36 cellular contexts compared by ENCODE assay signal in the genomic region with DNA sequence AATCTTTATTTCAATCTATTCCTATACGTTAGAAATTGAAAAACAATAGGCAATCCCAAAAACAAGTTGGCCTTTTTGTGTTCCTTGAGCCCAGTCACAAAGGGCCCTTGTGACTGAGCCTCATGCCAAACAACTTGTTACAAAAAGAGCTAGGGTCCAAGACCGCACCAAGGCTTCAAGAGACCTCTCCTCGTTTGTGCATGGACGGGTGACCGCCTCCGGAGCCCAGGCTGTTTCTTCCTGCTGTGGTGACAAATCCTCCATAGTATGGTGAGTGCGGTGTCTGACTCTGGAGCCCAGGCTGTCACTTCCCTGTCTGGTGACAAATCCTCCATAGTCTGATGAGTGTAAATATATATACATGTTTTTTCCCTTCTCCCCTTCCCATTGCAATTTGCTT.
"Had no signal": no experiment of that assay in that cellular context is flagged by ENCODE, and none has a peak within 500 bp of the region (broad histone marks: within the 10 kb centered on the region; RNA-seq: fewer than 3 reads in every experiment).

No MANE protein-coding gene starts in this region.

- H3K27me3 ChIP-seq: ascending aorta, cardiac muscle cell had no signal

- ATAC-seq: activated CD4-positive, alpha-beta T cell treated with anti-CD3 and anti-CD28 coated beads for 36 hours; activated CD4-positive, CD25-positive, alpha-beta regulatory T cell treated with anti-CD3 and anti-CD28 coated beads, Interleukin-2, amount 50 U/mL, for 24 hours; activated CD8-positive, alpha-beta T cell treated with anti-CD3 and anti-CD28 coated beads, Interleukin-2, amount 10 ng/mL, durations not matched to agents 7 days and 5 days; activated naive CD8-positive, alpha-beta T cell treated with anti-CD3 and anti-CD28 coated beads, Interleukin-2, amount 50 U/mL, for 24 hours; WTC11 had no signal

- H3K4me1 Mint-ChIP-seq: activated CD4-positive, alpha-beta memory T cell treated with anti-CD3 and anti-CD28 coated beads, Interleukin-2, amount 10 ng/mL, durations not matched to agents 7 days and 5 days; activated CD4-positive, alpha-beta T cell treated with anti-CD3 and anti-CD28 coated beads for 36 hours; activated CD4-positive, alpha-beta T cell treated with anti-CD3 and anti-CD28 coated beads, Interleukin-2, amount 10 ng/mL, durations not matched to agents 7 days and 5 days; activated naive CD4-positive, alpha-beta T cell treated with anti-CD3 and anti-CD28 coated beads, Interleukin-2, amount 10 ng/mL, durations not matched to agents 7 days and 5 days; activated naive CD4-positive, alpha-beta T cell treated with anti-CD3 and anti-CD28 coated beads, Interleukin-2, amount 50 U/mL, for 24 hours; activated naive CD8-positive, alpha-beta T cell treated with anti-CD3 and anti-CD28 coated beads, Interleukin-2, amount 10 ng/mL, durations not matched to agents 7 days and 5 days; activated naive CD8-positive, alpha-beta T cell treated with anti-CD3 and anti-CD28 coated beads, Interleukin-2, amount 50 U/mL, for 24 hours; brain; central memory CD8-positive, alpha-beta T cell had no signal

- H3K27ac ChIP-seq: ascending aorta, cardiac muscle cell, WERI-Rb-1 had no signal

- DNase-seq: activated CD4-positive, alpha-beta memory T cell treated with anti-CD3 and anti-CD28 coated beads, Interleukin-2, amount 10 ng/mL, durations not matched to agents 7 days and 5 days; activated CD4-positive, alpha-beta T cell treated with anti-CD3 and anti-CD28 coated beads for 1 hour; activated CD4-positive, alpha-beta T cell treated with anti-CD3 and anti-CD28 coated beads for 36 hours; activated CD4-positive, alpha-beta T cell treated with anti-CD3 and anti-CD28 coated beads for 48 hours; activated CD4-positive, alpha-beta T cell treated with anti-CD3 and anti-CD28 coated beads, Interleukin-2, amount 10 ng/mL, durations not matched to agents 7 days and 5 days; activated CD4-positive, alpha-beta T cell treated with anti-CD3 and anti-CD28 coated beads, Interleukin-2, amount 50 U/mL, for 48 hours; activated CD4-positive, CD25-positive, alpha-beta regulatory T cell; activated CD8-positive, alpha-beta memory T cell treated with anti-CD3 and anti-CD28 coated beads, Interleukin-2, amount 50 U/mL, for 48 hours; activated CD8-positive, alpha-beta T cell treated with anti-CD3 and anti-CD28 coated beads, Interleukin-2, amount 10 ng/mL, durations not matched to agents 7 days and 5 days; activated effector memory CD4-positive, alpha-beta T cell treated with Interleukin-2 at 50 U/mL for 16 hours; activated gamma-delta T cell; activated naive CD4-positive, alpha-beta T cell treated with anti-CD3 and anti-CD28 coated beads, Interleukin-2, amount 10 ng/mL, durations not matched to agents 7 days and 5 days; activated naive CD4-positive, alpha-beta T cell treated with Interleukin-2 at 50 U/mL for 16 hours; activated naive CD8-positive, alpha-beta T cell treated with anti-CD3 and anti-CD28 coated beads, Interleukin-2, amount 10 ng/mL, durations not matched to agents 7 days and 5 days; activated naive CD8-positive, alpha-beta T cell treated with anti-CD3 and anti-CD28 coated beads, Interleukin-2, amount 50 U/mL, for 24 hours; activated T-cell treated with anti-CD3 and anti-CD28 coated beads, Interleukin-2, amount 50 U/mL, for 24 hours; activated T-cell treated with anti-CD3 and anti-CD28 coated beads, Interleukin-2, amount 50 U/mL, for 48 hours; amygdala; anterior cingulate cortex; caudate nucleus; cerebellar nuclear complex; T-helper 1 cell; T-helper 2 cell; T-helper 9 cell; WERI-Rb-1 had no signal

- H3K36me3 Mint-ChIP-seq: brain had no signal

- H3K4me1 ChIP-seq: ascending aorta had no signal

- H3K27me3 Mint-ChIP-seq: activated CD4-positive, alpha-beta memory T cell treated with anti-CD3 and anti-CD28 coated beads, Interleukin-2, amount 10 ng/mL, durations not matched to agents 7 days and 5 days; activated CD4-positive, alpha-beta T cell treated with anti-CD3 and anti-CD28 coated beads for 36 hours; activated CD4-positive, alpha-beta T cell treated with anti-CD3 and anti-CD28 coated beads, Interleukin-2, amount 10 ng/mL, durations not matched to agents 7 days and 5 days; activated naive CD4-positive, alpha-beta T cell treated with anti-CD3 and anti-CD28 coated beads, Interleukin-2, amount 10 ng/mL, durations not matched to agents 7 days and 5 days; activated naive CD4-positive, alpha-beta T cell treated with anti-CD3 and anti-CD28 coated beads, Interleukin-2, amount 50 U/mL, for 24 hours; activated naive CD8-positive, alpha-beta T cell; activated naive CD8-positive, alpha-beta T cell treated with anti-CD3 and anti-CD28 coated beads, Interleukin-2, amount 10 ng/mL, durations not matched to agents 7 days and 5 days; activated naive CD8-positive, alpha-beta T cell treated with anti-CD3 and anti-CD28 coated beads, Interleukin-2, amount 50 U/mL, for 24 hours; activated T-cell treated with anti-CD3 and anti-CD28 coated beads, Interleukin-2, amount 50 U/mL, for 24 hours; central memory CD8-positive, alpha-beta T cell had no signal

- H3K27ac Mint-ChIP-seq: activated CD4-positive, alpha-beta memory T cell treated with anti-CD3 and anti-CD28 coated beads, Interleukin-2, amount 10 ng/mL, durations not matched to agents 7 days and 5 days; activated CD4-positive, alpha-beta T cell treated with anti-CD3 and anti-CD28 coated beads for 36 hours; activated CD4-positive, alpha-beta T cell treated with anti-CD3 and anti-CD28 coated beads, Interleukin-2, amount 10 ng/mL, durations not matched to agents 7 days and 5 days; activated CD8-positive, alpha-beta T cell treated with anti-CD3 and anti-CD28 coated beads, Interleukin-2, amount 10 ng/mL, durations not matched to agents 7 days and 5 days; activated naive CD4-positive, alpha-beta T cell treated with anti-CD3 and anti-CD28 coated beads, Interleukin-2, amount 10 ng/mL, durations not matched to agents 7 days and 5 days; activated naive CD4-positive, alpha-beta T cell treated with anti-CD3 and anti-CD28 coated beads, Interleukin-2, amount 50 U/mL, for 24 hours; activated naive CD8-positive, alpha-beta T cell; activated naive CD8-positive, alpha-beta T cell treated with anti-CD3 and anti-CD28 coated beads, Interleukin-2, amount 10 ng/mL, durations not matched to agents 7 days and 5 days; activated naive CD8-positive, alpha-beta T cell treated with anti-CD3 and anti-CD28 coated beads, Interleukin-2, amount 50 U/mL, for 24 hours; activated T-cell treated with anti-CD3 and anti-CD28 coated beads, Interleukin-2, amount 50 U/mL, for 24 hours; activated T-helper 2 cell treated with anti-CD3 and anti-CD28 coated beads, Interferon-gamma antibody, Interleukin-2, Interleukin-4, amounts not matched to agents 10 μg/mL and 5 μg/mL and 100 μg/mL, durations not matched to agents 14 hours and 24 hours and 36 hours; brain; T-helper 1 cell treated with Interleukin-12 subunit alpha and Interleukin-12 subunit beta and Interleukin-4 antibody, amounts not matched to agents 30 μg/mL and 1 μg/mL, for 36 hours; T-helper 2 cell treated with Interferon-gamma antibody and Interleukin-4, amounts not matched to agents 5 μg/mL and 100 μg/mL, for 36 hours; WTC11 had no signal

- H3K4me3 Mint-ChIP-seq: activated CD4-positive, alpha-beta memory T cell treated with anti-CD3 and anti-CD28 coated beads, Interleukin-2, amount 10 ng/mL, durations not matched to agents 7 days and 5 days; activated CD4-positive, alpha-beta T cell treated with anti-CD3 and anti-CD28 coated beads for 36 hours; activated CD4-positive, alpha-beta T cell treated with anti-CD3 and anti-CD28 coated beads, Interleukin-2, amount 10 ng/mL, durations not matched to agents 7 days and 5 days; activated CD8-positive, alpha-beta T cell treated with anti-CD3 and anti-CD28 coated beads, Interleukin-2, amount 10 ng/mL, durations not matched to agents 7 days and 5 days; activated naive CD4-positive, alpha-beta T cell treated with anti-CD3 and anti-CD28 coated beads, Interleukin-2, amount 10 ng/mL, durations not matched to agents 7 days and 5 days; activated naive CD4-positive, alpha-beta T cell treated with anti-CD3 and anti-CD28 coated beads, Interleukin-2, amount 50 U/mL, for 24 hours; activated naive CD8-positive, alpha-beta T cell; activated naive CD8-positive, alpha-beta T cell treated with anti-CD3 and anti-CD28 coated beads, Interleukin-2, amount 10 ng/mL, durations not matched to agents 7 days and 5 days; activated naive CD8-positive, alpha-beta T cell treated with anti-CD3 and anti-CD28 coated beads, Interleukin-2, amount 50 U/mL, for 24 hours; activated T-cell treated with anti-CD3 and anti-CD28 coated beads, Interleukin-2, amount 50 U/mL, for 24 hours; brain; central memory CD8-positive, alpha-beta T cell; T-helper 1 cell treated with Interleukin-12 subunit alpha and Interleukin-12 subunit beta and Interleukin-4 antibody, amounts not matched to agents 30 μg/mL and 1 μg/mL, for 36 hours; T-helper 2 cell treated with Interferon-gamma antibody and Interleukin-4, amounts not matched to agents 5 μg/mL and 100 μg/mL, for 36 hours; WTC11 had no signal

- H3K36me3 ChIP-seq: ascending aorta, cardiac muscle cell, WERI-Rb-1 had no signal

- H3K4me3 ChIP-seq: ascending aorta, cardiac muscle cell had no signal
